Comparison of ENCODE assay signal across 19 cellular contexts in the genomic region with DNA sequence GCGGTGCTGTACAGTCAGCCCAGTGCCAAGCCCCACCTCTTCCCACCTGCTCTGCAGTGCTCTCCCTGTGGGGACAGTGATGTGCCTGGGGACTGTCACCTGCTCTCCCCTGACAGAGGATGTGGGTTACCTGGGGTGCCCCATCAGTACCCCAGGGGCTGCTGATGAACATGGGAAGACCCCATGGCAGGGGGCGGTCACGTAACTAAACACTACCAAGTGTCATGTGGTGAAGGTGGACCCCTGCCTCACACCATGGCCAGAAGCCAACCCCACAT.
DNase-seq lines count a peak whose midpoint lies in the region; ATAC-seq and TF ChIP-seq lines count a peak whose summit lies in the region.
"Had no signal": no experiment of that assay in that cellular context is flagged by ENCODE, and none has a peak within 500 bp of the region (broad histone marks: within the 10 kb centered on the region; RNA-seq: fewer than 3 reads in every experiment).

No MANE protein-coding gene starts in this region.

- H3K9me2 ChIP-seq in DOHH2 (replicated peaks; ENCODE audit: control insufficient read depth, low read length): no peaks in the 10 kb centered on the region

- H3K27me3 Mint-ChIP-seq in memory B cell: no peaks in the 10 kb centered on the region
- H3K27me3 Mint-ChIP-seq: activated naive CD4-positive, alpha-beta T cell treated with anti-CD3 and anti-CD28 coated beads, Interleukin-2, amount 50 U/mL, for 24 hours had no signal

- in situ Hi-C loops in HAP-1 (cut with MboI; ENCODE audit: low sequenced_read_pairs): no loop called here

- no peak overlapping the region for H3K4me3 Mint-ChIP-seq in memory B cell
- H3K4me3 Mint-ChIP-seq: activated naive CD4-positive, alpha-beta T cell treated with anti-CD3 and anti-CD28 coated beads, Interleukin-2, amount 50 U/mL, for 24 hours had no signal

- TF ChIP-seq CTCF in C4-2B (conservative IDR thresholded peaks at IDR 0.05): no peak
- no peak for TF ChIP-seq CTCF in DOHH2 (IDR thresholded peaks at IDR 0.05; ENCODE audit: low read depth, low read length, poor library complexity, severe bottlenecking)

- peaks cover 26% of the 10 kb centered on the region; the same call in 1 of the 2 replicates for H4K20me1 ChIP-seq in DOHH2 (ENCODE audit: control insufficient read depth, insufficient read depth, low read depth, low read length)

- peaks cover 33% of the 10 kb centered on the region for H3K4me1 Mint-ChIP-seq in memory B cell

- peaks cover 2% of the 10 kb centered on the region; the same call in 1 of the 2 replicates for H3F3A ChIP-seq in DOHH2 (ENCODE audit: control insufficient read depth, insufficient read depth)

- H3K36me3 ChIP-seq in DOHH2 (ENCODE audit: control insufficient read depth, low read length) (peaks cover 14% of the 10 kb centered on the region), HAP-1 (replicated peaks) (0 out of 2 replicates have a peak, but pooled peaks cover 3% of the 10 kb centered on the region)

- peak; percentile 87 for ATAC-seq in memory B cell (ENCODE audit: low read depth)
- ATAC-seq: HCT116, left ventricle myocardium superior, Panc1 had no signal

- H3K4me1 ChIP-seq in DOHH2 (ENCODE audit: control insufficient read depth, low read length) (peaks cover 59% of the 10 kb centered on the region), HAP-1 (no peaks in the 10 kb centered on the region)

- H3K27me3 ChIP-seq in DOHH2 (ENCODE audit: control insufficient read depth, low read length) (no peaks in the 10 kb centered on the region), HAP-1 (ENCODE audit: low read depth) (no peaks in the 10 kb centered on the region)

- H3K27ac ChIP-seq in C4-2B (peak overlapping the region; percentile 1; the same call in 1 of the 2 replicates), DOHH2 (ENCODE audit: low read depth, low read length) (no peak overlapping the region)
- H3K27ac ChIP-seq: SK-N-MC had no signal

- H3K9me3 ChIP-seq in DOHH2 (ENCODE audit: control insufficient read depth, insufficient read depth, low read length): no peaks in the 10 kb centered on the region
- H3K9me3 ChIP-seq in HAP-1: no peaks in the 10 kb centered on the region

- peaks cover 5% of the 10 kb centered on the region for H3K36me3 Mint-ChIP-seq in memory B cell
- H3K36me3 Mint-ChIP-seq: activated naive CD4-positive, alpha-beta T cell treated with anti-CD3 and anti-CD28 coated beads, Interleukin-2, amount 50 U/mL, for 24 hours had no signal

- no peak overlapping the region for H3K4me3 ChIP-seq in DOHH2 (ENCODE audit: low read length)
- no peak overlapping the region for H3K4me3 ChIP-seq in HAP-1
- H3K4me3 ChIP-seq: SK-N-MC, skin epidermis had no signal

- H3K4me2 ChIP-seq in DOHH2 (ENCODE audit: low read length): peak overlapping the region; percentile 49

- peak overlapping the region; percentile 54 for H3K27ac Mint-ChIP-seq in memory B cell
- H3K27ac Mint-ChIP-seq: activated naive CD4-positive, alpha-beta T cell treated with anti-CD3 and anti-CD28 coated beads, Interleukin-2, amount 50 U/mL, for 24 hours had no signal

- H3K9me3 Mint-ChIP-seq in memory B cell: no peaks in the 10 kb centered on the region
- H3K9me3 Mint-ChIP-seq: activated naive CD4-positive, alpha-beta T cell treated with anti-CD3 and anti-CD28 coated beads, Interleukin-2, amount 50 U/mL, for 24 hours had no signal

- H3K79me2 ChIP-seq in DOHH2 (ENCODE audit: control insufficient read depth, low read length): peaks cover 78% of the 10 kb centered on the region

- peak; percentile 77 for DNase-seq in NCI-H69 (lab: John Stamatoyannopoulos, UW)
- DNase-seq in memory B cell (ENCODE audit: low spot score in 2 of 2): peak in 1 of 2 donors; percentile 35
- DNase-seq in HAP-1 (ENCODE audit: low spot score in 2 of 2): no peak
- DNase-seq in AML-193 (lab: John Stamatoyannopoulos, UW): no peak
- no peak for DNase-seq in cortex of kidney (lab: John Stamatoyannopoulos, UW)
- no peak for DNase-seq in hypothalamus (lab: John Stamatoyannopoulos, UW)
- DNase-seq: activated T-cell treated with anti-CD3 and anti-CD28 coated beads, Interleukin-2, amount 50 U/mL, for 1 hour; dermis blood vessel endothelial cell; left ventricle myocardium superior; NCI-H526; stimulated activated CD4-positive, alpha-beta T cell treated with anti-CD3 and anti-CD28 coated beads, Interleukin-4, amount 100 ng/mL, for 4 hours; stimulated activated CD8-positive, alpha-beta memory T cell treated with anti-CD3 and anti-CD28 coated beads, Interleukin-4, amount 100 ng/mL, for 48 hours had no signal
